In the genomic region with DNA sequence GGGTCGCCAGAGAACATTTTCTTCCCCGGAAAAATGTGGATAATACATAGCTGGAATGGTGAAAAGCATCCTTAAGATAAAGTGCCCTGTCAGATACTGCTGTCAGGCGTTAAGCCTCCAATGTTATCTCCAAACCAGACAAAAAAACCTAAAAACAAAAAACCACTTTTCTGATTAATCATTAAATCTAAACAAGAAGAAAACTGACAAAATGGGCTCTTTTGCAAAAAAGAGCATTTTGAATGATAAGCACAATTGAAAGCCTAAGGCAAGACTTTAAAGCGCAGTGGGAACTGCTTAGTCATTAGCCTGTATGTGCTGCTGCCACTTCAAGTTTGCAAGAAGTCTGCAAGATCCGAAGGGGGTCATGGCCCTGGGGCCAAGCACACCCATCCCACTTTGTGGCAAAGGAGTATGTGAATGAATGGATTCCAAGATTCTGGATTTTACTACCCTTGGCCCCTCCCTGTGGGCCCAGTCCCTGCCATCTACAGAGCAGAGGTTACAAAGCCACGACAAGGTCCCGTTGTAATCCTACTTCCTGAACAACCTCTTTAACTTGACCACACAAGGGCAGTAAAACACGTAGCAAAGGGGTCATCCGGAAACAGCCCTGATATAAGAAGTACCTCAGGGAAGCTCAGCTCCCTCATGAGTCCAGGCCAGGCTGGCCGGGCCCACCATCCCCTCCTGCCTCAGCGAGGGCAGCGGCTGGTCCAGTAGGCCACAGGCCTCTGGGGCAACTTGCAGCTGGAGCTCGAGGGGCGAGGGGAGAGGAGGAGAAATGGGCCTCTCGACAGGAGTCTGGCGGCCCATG, we compare ENCODE assay signal across 1 cellular context.
A peak's percentile ranks its signal among the peaks of the same experiment; 100 is the strongest.
TF ChIP-seq lines count a peak whose summit lies in the region.

No MANE protein-coding gene starts in this region.

TF ChIP-seq in K562, 482 proteins besides CTCF, POLR2A, EP300 and RAD21 (continued from another document and continues in another):
- TF ChIP-seq, protein P1, sequence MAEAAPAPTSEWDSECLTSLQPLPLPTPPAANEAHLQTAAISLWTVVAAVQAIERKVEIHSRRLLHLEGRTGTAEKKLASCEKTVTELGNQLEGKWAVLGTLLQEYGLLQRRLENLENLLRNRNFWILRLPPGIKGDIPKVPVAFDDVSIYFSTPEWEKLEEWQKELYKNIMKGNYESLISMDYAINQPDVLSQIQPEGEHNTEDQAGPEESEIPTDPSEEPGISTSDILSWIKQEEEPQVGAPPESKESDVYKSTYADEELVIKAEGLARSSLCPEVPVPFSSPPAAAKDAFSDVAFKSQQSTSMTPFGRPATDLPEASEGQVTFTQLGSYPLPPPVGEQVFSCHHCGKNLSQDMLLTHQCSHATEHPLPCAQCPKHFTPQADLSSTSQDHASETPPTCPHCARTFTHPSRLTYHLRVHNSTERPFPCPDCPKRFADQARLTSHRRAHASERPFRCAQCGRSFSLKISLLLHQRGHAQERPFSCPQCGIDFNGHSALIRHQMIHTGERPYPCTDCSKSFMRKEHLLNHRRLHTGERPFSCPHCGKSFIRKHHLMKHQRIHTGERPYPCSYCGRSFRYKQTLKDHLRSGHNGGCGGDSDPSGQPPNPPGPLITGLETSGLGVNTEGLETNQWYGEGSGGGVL (CRISPR knock-in tag; IDR thresholded peaks at IDR 0.05), result no peak
- TF ChIP-seq SRSF1 (IDR thresholded peaks at IDR 0.05; ENCODE audit: low read depth, low read length) (no peak), CREBBP (IDR thresholded peaks at IDR 0.05; ENCODE audit: low read depth, low read length) (no peak), AFF4 (CRISPR knock-in tag; IDR thresholded peaks at IDR 0.05) (no peak), ZNF668 (CRISPR knock-in tag; IDR thresholded peaks at IDR 0.05) (no peak; the same call in 1 of the 2 replicates), MAZ (CRISPR knock-in tag; conservative IDR thresholded peaks at IDR 0.05 in 1 of 2, IDR thresholded peaks at IDR 0.05 in 1 of 2) (peak in 1 of 2 experiments; percentile 23; a peak in 2 of 4 replicates), MTA3 (IDR thresholded peaks at IDR 0.05; ENCODE audit: borderline replicate concordance) (peak; percentile 29), NR3C1 (CRISPR knock-in tag; IDR thresholded peaks at IDR 0.05) (no peak), GABPB1 (CRISPR knock-in tag; IDR thresholded peaks at IDR 0.05) (peak; percentile 16; the same call in 1 of the 2 replicates), RBFOX2 (IDR thresholded peaks at IDR 0.05; ENCODE audit: low read depth, low read length) (peak; percentile 72), ZEB2 (IDR thresholded peaks at IDR 0.05) (no peak), ESRRB (CRISPR knock-in tag; IDR thresholded peaks at IDR 0.05; ENCODE audit: borderline replicate concordance) (no peak), E2F1 (CRISPR knock-in tag; IDR thresholded peaks at IDR 0.05) (no peak), SIN3A (IDR thresholded peaks at IDR 0.05; ENCODE audit: borderline replicate concordance in 2 of 2, control insufficient read depth in 1 of 2, low read depth in 2 of 2, low read length in 2 of 2) (peak in 1 of 2 experiments; percentile 25; a peak in 1 of 4 replicates), MLX (CRISPR knock-in tag; conservative IDR thresholded peaks at IDR 0.05) (no peak), TRIM28 (IDR thresholded peaks at IDR 0.05) (no peak), ZNF766 (CRISPR knock-in tag; conservative IDR thresholded peaks at IDR 0.05) (peak; percentile 46), SIN3B (IDR thresholded peaks at IDR 0.05; ENCODE audit: low read depth) (no peak), RBM39 (optimal IDR thresholded peaks at IDR 0.05; ENCODE audit: low read depth, low read length) (no peak), TBP (optimal IDR thresholded peaks at IDR 0.05; ENCODE audit: low read depth, low read length) (peak; percentile 19), ZFX (CRISPR knock-in tag; IDR thresholded peaks at IDR 0.05) (peak; percentile 94), SMARCC2 (IDR thresholded peaks at IDR 0.05; ENCODE audit: low read depth) (peak; percentile 81), ZNF12 (CRISPR knock-in tag; IDR thresholded peaks at IDR 0.05) (no peak), TAL1 (IDR thresholded peaks at IDR 0.05) (no peak), TRIM24 (IDR thresholded peaks at IDR 0.05) (no peak), E2F4 (CRISPR knock-in tag; IDR thresholded peaks at IDR 0.05; ENCODE audit: low read depth) (no peak), ZBTB12 (CRISPR knock-in tag; IDR thresholded peaks at IDR 0.05) (0 out of 2 replicates have a peak, but pooled peaks have one; percentile 50), SAFB (IDR thresholded peaks at IDR 0.05; ENCODE audit: borderline replicate concordance, low read depth, low read length) (no peak), TCF3 (CRISPR knock-in tag; IDR thresholded peaks at IDR 0.05) (peak; percentile 13; the same call in 1 of the 2 replicates), KDM5B (IDR thresholded peaks at IDR 0.05; ENCODE audit: insufficient replicate concordance, low read depth, low read length) (peak; percentile 34), MYNN (IDR thresholded peaks at IDR 0.05) (no peak; the same call in 1 of the 2 replicates), MYNN (CRISPR knock-in tag; IDR thresholded peaks at IDR 0.05) (no peak), ELK1 (CRISPR knock-in tag; IDR thresholded peaks at IDR 0.05) (no peak), CCAR2 (IDR thresholded peaks at IDR 0.05; ENCODE audit: low read depth, low read length) (no peak)
- TF ChIP-seq, protein P2, sequence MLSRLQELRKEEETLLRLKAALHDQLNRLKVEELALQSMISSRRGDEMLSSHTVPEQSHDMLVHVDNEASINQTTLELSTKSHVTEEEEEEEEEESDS (CRISPR knock-in tag; IDR thresholded peaks at IDR 0.05), result no peak
- TF ChIP-seq, protein P3, sequence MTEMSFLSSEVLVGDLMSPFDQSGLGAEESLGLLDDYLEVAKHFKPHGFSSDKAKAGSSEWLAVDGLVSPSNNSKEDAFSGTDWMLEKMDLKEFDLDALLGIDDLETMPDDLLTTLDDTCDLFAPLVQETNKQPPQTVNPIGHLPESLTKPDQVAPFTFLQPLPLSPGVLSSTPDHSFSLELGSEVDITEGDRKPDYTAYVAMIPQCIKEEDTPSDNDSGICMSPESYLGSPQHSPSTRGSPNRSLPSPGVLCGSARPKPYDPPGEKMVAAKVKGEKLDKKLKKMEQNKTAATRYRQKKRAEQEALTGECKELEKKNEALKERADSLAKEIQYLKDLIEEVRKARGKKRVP (CRISPR knock-in tag; IDR thresholded peaks at IDR 0.05), result no peak
- TF ChIP-seq, protein P4, sequence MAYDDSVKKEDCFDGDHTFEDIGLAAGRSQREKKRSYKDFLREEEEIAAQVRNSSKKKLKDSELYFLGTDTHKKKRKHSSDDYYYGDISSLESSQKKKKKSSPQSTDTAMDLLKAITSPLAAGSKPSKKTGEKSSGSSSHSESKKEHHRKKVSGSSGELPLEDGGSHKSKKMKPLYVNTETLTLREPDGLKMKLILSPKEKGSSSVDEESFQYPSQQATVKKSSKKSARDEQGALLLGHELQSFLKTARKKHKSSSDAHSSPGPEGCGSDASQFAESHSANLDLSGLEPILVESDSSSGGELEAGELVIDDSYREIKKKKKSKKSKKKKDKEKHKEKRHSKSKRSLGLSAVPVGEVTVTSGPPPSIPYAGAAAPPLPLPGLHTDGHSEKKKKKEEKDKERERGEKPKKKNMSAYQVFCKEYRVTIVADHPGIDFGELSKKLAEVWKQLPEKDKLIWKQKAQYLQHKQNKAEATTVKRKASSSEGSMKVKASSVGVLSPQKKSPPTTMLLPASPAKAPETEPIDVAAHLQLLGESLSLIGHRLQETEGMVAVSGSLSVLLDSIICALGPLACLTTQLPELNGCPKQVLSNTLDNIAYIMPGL (CRISPR knock-in tag; IDR thresholded peaks at IDR 0.05), result no peak
- TF ChIP-seq, protein P5, sequence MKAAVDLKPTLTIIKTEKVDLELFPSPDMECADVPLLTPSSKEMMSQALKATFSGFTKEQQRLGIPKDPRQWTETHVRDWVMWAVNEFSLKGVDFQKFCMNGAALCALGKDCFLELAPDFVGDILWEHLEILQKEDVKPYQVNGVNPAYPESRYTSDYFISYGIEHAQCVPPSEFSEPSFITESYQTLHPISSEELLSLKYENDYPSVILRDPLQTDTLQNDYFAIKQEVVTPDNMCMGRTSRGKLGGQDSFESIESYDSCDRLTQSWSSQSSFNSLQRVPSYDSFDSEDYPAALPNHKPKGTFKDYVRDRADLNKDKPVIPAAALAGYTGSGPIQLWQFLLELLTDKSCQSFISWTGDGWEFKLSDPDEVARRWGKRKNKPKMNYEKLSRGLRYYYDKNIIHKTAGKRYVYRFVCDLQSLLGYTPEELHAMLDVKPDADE (conservative IDR thresholded peaks at IDR 0.05; ENCODE audit: control insufficient read depth, low read depth, low read length), result no peak
- TF ChIP-seq, protein P6, sequence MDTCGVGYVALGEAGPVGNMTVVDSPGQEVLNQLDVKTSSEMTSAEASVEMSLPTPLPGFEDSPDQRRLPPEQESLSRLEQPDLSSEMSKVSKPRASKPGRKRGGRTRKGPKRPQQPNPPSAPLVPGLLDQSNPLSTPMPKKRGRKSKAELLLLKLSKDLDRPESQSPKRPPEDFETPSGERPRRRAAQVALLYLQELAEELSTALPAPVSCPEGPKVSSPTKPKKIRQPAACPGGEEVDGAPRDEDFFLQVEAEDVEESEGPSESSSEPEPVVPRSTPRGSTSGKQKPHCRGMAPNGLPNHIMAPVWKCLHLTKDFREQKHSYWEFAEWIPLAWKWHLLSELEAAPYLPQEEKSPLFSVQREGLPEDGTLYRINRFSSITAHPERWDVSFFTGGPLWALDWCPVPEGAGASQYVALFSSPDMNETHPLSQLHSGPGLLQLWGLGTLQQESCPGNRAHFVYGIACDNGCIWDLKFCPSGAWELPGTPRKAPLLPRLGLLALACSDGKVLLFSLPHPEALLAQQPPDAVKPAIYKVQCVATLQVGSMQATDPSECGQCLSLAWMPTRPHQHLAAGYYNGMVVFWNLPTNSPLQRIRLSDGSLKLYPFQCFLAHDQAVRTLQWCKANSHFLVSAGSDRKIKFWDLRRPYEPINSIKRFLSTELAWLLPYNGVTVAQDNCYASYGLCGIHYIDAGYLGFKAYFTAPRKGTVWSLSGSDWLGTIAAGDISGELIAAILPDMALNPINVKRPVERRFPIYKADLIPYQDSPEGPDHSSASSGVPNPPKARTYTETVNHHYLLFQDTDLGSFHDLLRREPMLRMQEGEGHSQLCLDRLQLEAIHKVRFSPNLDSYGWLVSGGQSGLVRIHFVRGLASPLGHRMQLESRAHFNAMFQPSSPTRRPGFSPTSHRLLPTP (IDR thresholded peaks at IDR 0.05; ENCODE audit: borderline replicate concordance, extremely low read depth, insufficient read length), result no peak
